15 cellular contexts compared by ENCODE assay signal in genomic region chr7:697259-697615, GRCh38.
"Had no signal": no experiment of that assay in that cellular context is flagged by ENCODE, and none has a peak within 500 bp of the region (broad histone marks: within the 10 kb centered on the region; RNA-seq: fewer than 3 reads in every experiment).

No MANE protein-coding gene starts in this region.

- H3K27ac ChIP-seq: ovary, SK-N-MC, VCaP had no signal

- H3K27me3 ChIP-seq: ovary had no signal

- H3K9me3 ChIP-seq: ovary had no signal

- H3K4me3 ChIP-seq: ovary, SK-N-MC had no signal

- DNase-seq: activated CD4-positive, alpha-beta T cell treated with anti-CD3 and anti-CD28 coated beads for 36 hours; activated CD8-positive, alpha-beta memory T cell treated with anti-CD3 and anti-CD28 coated beads, Interleukin-2, amount 50 U/mL, for 4 hours; activated CD8-positive, alpha-beta T cell treated with anti-CD3 and anti-CD28 coated beads for 36 hours; activated naive CD4-positive, alpha-beta T cell treated with anti-CD3 and anti-CD28 coated beads, Interleukin-2, amount 10 ng/mL, durations not matched to agents 7 days and 5 days; caudate nucleus; effector memory CD4-positive, alpha-beta T cell; erythroblast; glutamatergic neuron; retina; stimulated activated CD4-positive, alpha-beta T cell treated with anti-CD3 and anti-CD28 coated beads, Interleukin-2, amount 100 ng/mL, for 24 hours; stimulated activated naive CD4-positive, alpha-beta T cell treated with Interleukin-2 at 50 U/mL for 16 hours; T-helper 1 cell had no signal

- H3K36me3 ChIP-seq: ovary had no signal
